In genomic region chr17:15914400-15915165, GRCh38 we compare ENCODE assay signal across 16 cellular contexts.
DNase-seq lines count a peak whose midpoint lies in the region; ATAC-seq, FAIRE-seq and TF ChIP-seq lines count a peak whose summit lies in the region.
"Had no signal": no experiment of that assay in that cellular context is flagged by ENCODE, and none has a peak within 500 bp of the region (broad histone marks: within the 10 kb centered on the region; RNA-seq: fewer than 3 reads in every experiment).

No MANE protein-coding gene starts in this region.

- peak; percentile 45 for FAIRE-seq in H54 (lab: Jason Lieb, UNC)
- FAIRE-seq: GM18507 had no signal

- H3K4me3 ChIP-seq in fibroblast of pulmonary artery (replicated peaks; ENCODE audit: low read depth, low read length), result no peak overlapping the region
- H3K4me3 ChIP-seq: adrenal gland, lung, ovary had no signal

- DNase-seq in 8988T, result peak; percentile 65
- peak; percentile 28 for DNase-seq in H54 (ENCODE audit: insufficient read length, low spot score)
- DNase-seq in SKM-1 (lab: John Stamatoyannopoulos, UW; ENCODE audit: unreplicated experiment), result peak; percentile 35
- peak; percentile 90 for DNase-seq in fibroblast of pulmonary artery (ENCODE audit: low read depth)
- no peak for DNase-seq in activated naive CD4-positive, alpha-beta T cell treated with anti-CD3 and anti-CD28 coated beads, Interleukin-2, amount 50 U/mL, for 16 hours
- no peak for DNase-seq in KBM-7
- DNase-seq: adrenal gland, HFFc6, KG1, ovary, T-helper 9 cell had no signal

- TF ChIP-seq POLR2A in H54 (IDR thresholded peaks at IDR 0.05; ENCODE audit: low read depth, low read length), result no peak

- TF ChIP-seq CTCF in fibroblast of pulmonary artery (IDR thresholded peaks at IDR 0.05; ENCODE audit: low read length, missing control alignments), result no peak

- in situ Hi-C loops in KBM-7 (cut with MboI; ENCODE audit: low pct_unique_long_range_greater_than_20kb, low sequenced_read_pairs), result no loop called here

- ATAC-seq in HG02763 (IDR thresholded peaks at IDR 0.05; ENCODE audit: unreplicated experiment) (no peak), GM21423 (IDR thresholded peaks at IDR 0.05; ENCODE audit: unreplicated experiment) (no peak)
- ATAC-seq: stimulated activated memory B cell treated with anti-CD40 and anti-IgM and Interleukin-4, amounts not matched to agents 10 μg/mL and 1 μg/mL and 100 μg/mL, for 72 hours had no signal

Comparison
In these comparisons a context has a peak if more than half of its experiments do, and no peak if none do; other contexts are left out.
1. DNase-seq: peak in 8988T (single experiment), H54 (single experiment), SKM-1 (single experiment) and fibroblast of pulmonary artery (single experiment); none in activated naive CD4-positive, alpha-beta T cell treated with anti-CD3 and anti-CD28 coated beads, Interleukin-2, amount 50 U/mL, for 16 hours (single experiment) and KBM-7 (single experiment).